Comparison of ENCODE assay signal across 10 cellular contexts in the genomic region with DNA sequence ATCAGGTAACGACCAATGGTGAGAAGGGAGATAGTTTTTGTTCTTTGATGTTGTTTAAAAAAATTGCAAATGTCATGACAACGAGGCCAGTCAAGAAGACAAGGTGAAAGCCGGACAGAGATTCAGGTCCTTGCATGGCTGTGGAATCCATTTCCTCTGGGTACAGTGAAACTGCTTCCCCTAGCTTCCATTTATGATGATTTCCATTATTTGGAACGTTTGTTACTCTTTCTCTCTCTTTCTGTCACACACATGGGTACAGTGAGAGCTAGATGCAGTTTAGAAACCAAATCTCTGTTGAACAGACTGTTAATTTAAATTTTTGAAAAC. TPM values are rescaled to one million over a fixed set of nuclear protein-coding genes. Genes with fewer than 3 reads are reported as not detected.
DNase-seq lines count a peak whose midpoint lies in the region; ATAC-seq and TF ChIP-seq lines count a peak whose summit lies in the region.
"Had no signal": no experiment of that assay in that cellular context is flagged by ENCODE, and none has a peak within 500 bp of the region (broad histone marks: within the 10 kb centered on the region; RNA-seq: fewer than 3 reads in every experiment).

No MANE protein-coding gene starts in this region.

- H3K27ac ChIP-seq in 22Rv1 (peak overlapping the region; percentile 94), HUES64 (ENCODE audit: low read depth, low read length) (peak overlapping the region; percentile 98)

- peaks cover 32% of the 10 kb centered on the region for H3K27me3 Mint-ChIP-seq in dendritic cell treated with granulocyte-macrophage colony-stimulating factor and Interleukin-4, amounts not matched to agents 40 ng/mL and 50 ng/mL, for 4 days
- no peaks in the 10 kb centered on the region for H3K27me3 Mint-ChIP-seq in nephron (ENCODE audit: low read depth)

- H3K4me1 Mint-ChIP-seq in dendritic cell treated with granulocyte-macrophage colony-stimulating factor and Interleukin-4, amounts not matched to agents 40 ng/mL and 50 ng/mL, for 4 days (ENCODE audit: low read depth): peaks cover 12% of the 10 kb centered on the region
- peaks cover 41% of the 10 kb centered on the region for H3K4me1 Mint-ChIP-seq in nephron

- no peak overlapping the region for H3K27ac Mint-ChIP-seq in dendritic cell treated with granulocyte-macrophage colony-stimulating factor and Interleukin-4, amounts not matched to agents 40 ng/mL and 50 ng/mL, for 4 days
- peak overlapping the region; percentile 93 to 97 (median 97) for H3K27ac Mint-ChIP-seq in nephron
- H3K27ac Mint-ChIP-seq: memory B cell had no signal

- intact Hi-C loops in dendritic cell treated with granulocyte-macrophage colony-stimulating factor and Interleukin-4, amounts not matched to agents 40 ng/mL and 50 ng/mL, for 4 days (cut with micrococcal nuclease): no loop called here

- H3K4me1 ChIP-seq in HUES64 (ENCODE audit: insufficient read depth, low read length): peaks cover 34% of the 10 kb centered on the region

- H3K4me3 ChIP-seq in HUES64 (ENCODE audit: low read length): peak overlapping the region; percentile 73

- no peaks in the 10 kb centered on the region for H3K27me3 ChIP-seq in HUES64 (ENCODE audit: insufficient read depth, low read length)

- WGBS in HUES64: 10% methylated on average over 4 of the region's 4 CpGs

- H3K9me3 Mint-ChIP-seq in dendritic cell treated with granulocyte-macrophage colony-stimulating factor and Interleukin-4, amounts not matched to agents 40 ng/mL and 50 ng/mL, for 4 days: no peaks in the 10 kb centered on the region
- H3K9me3 Mint-ChIP-seq in nephron: no peaks in the 10 kb centered on the region
- H3K9me3 Mint-ChIP-seq: memory B cell had no signal

- peak overlapping the region; percentile 51 for H3K4me3 Mint-ChIP-seq in dendritic cell treated with granulocyte-macrophage colony-stimulating factor and Interleukin-4, amounts not matched to agents 40 ng/mL and 50 ng/mL, for 4 days
- H3K4me3 Mint-ChIP-seq in nephron: peak overlapping the region; percentile 76 to 87 (median 83)
- H3K4me3 Mint-ChIP-seq: memory B cell had no signal

- TF ChIP-seq CTCF in 22Rv1 (IDR thresholded peaks at IDR 0.05): no peak
- no peak for TF ChIP-seq CTCF in nephron (IDR thresholded peaks at IDR 0.05; ENCODE audit: unreplicated experiment in 3 of 3)

- no peak for ATAC-seq in HG02759 (IDR thresholded peaks at IDR 0.05; ENCODE audit: unreplicated experiment)

- H3K36me3 Mint-ChIP-seq in dendritic cell treated with granulocyte-macrophage colony-stimulating factor and Interleukin-4, amounts not matched to agents 40 ng/mL and 50 ng/mL, for 4 days (ENCODE audit: low read depth): no peaks in the 10 kb centered on the region
- H3K36me3 Mint-ChIP-seq in nephron (ENCODE audit: low read depth): peaks cover 12% of the 10 kb centered on the region
- H3K36me3 Mint-ChIP-seq: memory B cell had no signal

- peak overlapping the region; percentile 95 for H3K9ac ChIP-seq in HUES64 (ENCODE audit: low read depth, low read length)

- DNase-seq in dermis blood vessel endothelial cell (no peak), SKM-1 treated with dmso at 0.1 percent for 144 hours (lab: John Stamatoyannopoulos, UW; ENCODE audit: unreplicated experiment) (no peak)
- no peak for DNase-seq in stimulated activated CD8-positive, alpha-beta memory T cell treated with anti-CD3 and anti-CD28 coated beads, Interleukin-4, amount 100 ng/mL, for 48 hours
- DNase-seq: DND-41 had no signal

- 0 out of 2 replicates have a peak, but pooled peaks cover 4% of the 10 kb centered on the region for H3K36me3 ChIP-seq in HUES64 (ENCODE audit: insufficient read depth, low read length)

- no peaks in the 10 kb centered on the region for H3K9me3 ChIP-seq in HUES64 (ENCODE audit: insufficient read depth, low read depth, low read length)

RNA-seq across cellular contexts. Expression of a gene that starts 23.6 kb away (rescaled TPM):
- polyA plus RNA-seq in HUES64 (2013, experiment 1 of 2): 189 TPM
- 170 TPM for polyA plus RNA-seq in HUES64 (2013, experiment 2 of 2)
- total RNA-seq in dermis blood vessel endothelial cell: 0.23 and 0.51 TPM in 2 replicates

RNA-seq across cellular contexts. Expression of a gene that starts 57.4 kb away (rescaled TPM):
- polyA plus RNA-seq in HUES64 (2013, experiment 1 of 2): 150 TPM
- 146 TPM for polyA plus RNA-seq in HUES64 (2013, experiment 2 of 2)
- total RNA-seq in dermis blood vessel endothelial cell: 37.3 and 50.6 TPM in 2 replicates
